ENCODE assay signal across 21 cellular contexts in genomic region chr1:217193151-217193550, GRCh38.
"Had no signal": no experiment of that assay in that cellular context is flagged by ENCODE, and none has a peak within 500 bp of the region (broad histone marks: within the 10 kb centered on the region; RNA-seq: fewer than 3 reads in every experiment).

No MANE protein-coding gene starts in this region.

- H3K9me3 ChIP-seq: mucosa of descending colon, ovary, right atrium auricular region, right lobe of liver, uterus had no signal

- DNase-seq: immature natural killer cell; left ventricle myocardium inferior; midbrain; mucosa of descending colon; naive thymus-derived CD4-positive, alpha-beta T cell; ovary; right lobe of liver; stimulated activated CD4-positive, alpha-beta T cell treated with anti-CD3 and anti-CD28 coated beads, Interleukin-1b, Interleukin-23, amount 100 ng/mL, for 48 hours; stimulated activated CD4-positive, alpha-beta T cell treated with anti-CD3 and anti-CD28 coated beads, Interleukin-2, amount 100 ng/mL, for 48 hours; stimulated activated CD4-positive, alpha-beta T cell treated with anti-CD3 and anti-CD28 coated beads, Interleukin-4, amount 100 ng/mL, for 4 hours; stimulated activated CD8-positive, alpha-beta memory T cell treated with anti-CD3 and anti-CD28 coated beads, Interleukin-4, amount 100 ng/mL, for 48 hours; stimulated activated naive CD4-positive, alpha-beta T cell treated with Interleukin-2 at 50 U/mL for 16 hours; stimulated activated naive CD8-positive, alpha-beta T cell treated with anti-CD3 and anti-CD28 coated beads, Interleukin-15, amount 100 ng/mL, for 72 hours; substantia nigra; uterus had no signal

- H3K4me3 ChIP-seq: left ventricle myocardium inferior, lung, mucosa of descending colon, ovary, right atrium auricular region, right lobe of liver, smooth muscle cell, tibial nerve, uterus had no signal

- ATAC-seq: mucosa of descending colon; naive thymus-derived CD4-positive, alpha-beta T cell; natural killer cell treated with Interleukin-12 subunit alpha and Interleukin-12 subunit beta and Interleukin-15 and Interleukin-18, amount 100 ng/mL, for 72 hours; right lobe of liver; stimulated activated memory B cell treated with anti-CD40 and anti-IgM and Interleukin-4, amounts not matched to agents 10 μg/mL and 1 μg/mL and 100 μg/mL, for 72 hours; stimulated activated naive CD8-positive, alpha-beta T cell treated with anti-CD3 and anti-CD28 coated beads, Interleukin-15, amount 100 ng/mL, for 72 hours had no signal

- H3K4me2 ChIP-seq: smooth muscle cell had no signal

- H3K27me3 ChIP-seq: ovary, right atrium auricular region, right lobe of liver, tibial nerve, uterus had no signal

- H3K4me1 ChIP-seq: left ventricle myocardium inferior, right atrium auricular region, right lobe of liver, tibial nerve, uterus had no signal

- H3K36me3 ChIP-seq: left ventricle myocardium inferior, ovary, right atrium auricular region, right lobe of liver, tibial nerve, uterus had no signal

- H3K27ac ChIP-seq: left ventricle myocardium inferior, ovary, right atrium auricular region, right lobe of liver, tibial nerve, uterus had no signal
